8 cellular contexts compared by ENCODE assay signal in the genomic region with DNA sequence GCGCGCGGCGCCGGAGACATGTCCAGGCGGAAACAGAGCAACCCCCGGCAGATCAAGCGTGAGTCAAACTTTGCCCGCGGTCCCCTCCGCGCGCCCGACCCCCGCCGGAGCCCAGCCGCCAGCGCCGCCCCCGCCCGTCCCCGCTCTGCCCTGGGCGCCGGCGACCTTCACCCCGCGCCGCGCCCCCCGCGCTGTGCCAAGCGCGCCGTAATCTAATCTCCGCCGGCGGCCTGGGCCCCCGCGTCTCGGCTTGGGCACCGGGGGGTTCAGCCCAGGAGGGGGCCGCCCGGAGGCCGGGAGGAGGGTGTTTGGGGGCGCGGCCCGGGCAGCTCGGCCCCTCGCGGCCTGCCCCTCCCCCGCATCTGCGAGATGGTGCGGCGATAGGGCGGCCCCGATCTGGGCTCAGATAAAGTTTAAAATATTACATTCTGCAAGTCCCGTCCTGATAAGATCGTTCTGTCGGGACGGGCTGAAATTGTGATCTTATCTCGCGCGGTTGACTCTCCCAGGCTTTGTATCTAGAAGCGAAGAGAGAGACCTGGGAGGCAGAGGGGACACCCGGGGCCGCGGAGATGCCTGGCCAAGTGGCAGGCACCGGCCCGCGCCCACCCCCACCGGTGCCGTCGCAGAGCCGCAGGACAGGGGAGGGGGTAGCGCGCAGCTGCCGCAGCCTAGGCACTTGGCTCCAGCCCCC. TPM values are rescaled to one million over a fixed set of nuclear protein-coding genes. Genes with fewer than 3 reads are reported as not detected.
DNase-seq lines count a peak whose midpoint lies in the region; ATAC-seq and TF ChIP-seq lines count a peak whose summit lies in the region.

No MANE protein-coding gene starts in this region.

- H3K27ac Mint-ChIP-seq in activated T-helper 17 cell treated with anti-CD3 and anti-CD28 coated beads, Interleukin-2, amount 50 U/mL, for 72 hours, result peak overlapping the region; percentile 83

- no peak for TF ChIP-seq CTCF in AG04450 (IDR thresholded peaks at IDR 0.05; ENCODE audit: low read depth, low read length)

- no peak for DNase-seq in AG04450 (ENCODE audit: low read depth, low spot score)
- no peak for DNase-seq in iPS DF 6.9 (ENCODE audit: low read depth, low spot score)
- DNase-seq in stimulated activated CD8-positive, alpha-beta memory T cell treated with anti-CD3 and anti-CD28 coated beads, Interleukin-12 subunit alpha, Interleukin-12 subunit beta, amount 100 ng/mL, for 4 hours (ENCODE audit: low read depth), result peak; percentile 33

- WGBS in iPS DF 6.9 (ENCODE audit: insufficient coverage, insufficient read length), result no CpG with 5 or more reads among the region's 77 CpGs

- H3K4me1 ChIP-seq in iPS DF 6.9 (ENCODE audit: control insufficient read depth, insufficient read depth, low read length), result peaks cover 9% of the 10 kb centered on the region

- POLR2A ChIA-PET in AG04450 (lab: Yijun Ruan, JAX), result no interaction called here

- no peaks in the 10 kb centered on the region for H3K27me3 Mint-ChIP-seq in activated T-helper 17 cell treated with anti-CD3 and anti-CD28 coated beads, Interleukin-2, amount 50 U/mL, for 72 hours

- H3K27me3 ChIP-seq in AG04450 (ENCODE audit: control insufficient read depth, insufficient read depth, low read length) (peaks cover 2% of the 10 kb centered on the region), iPS DF 6.9 (ENCODE audit: control insufficient read depth, insufficient read depth, low read length) (peaks cover 34% of the 10 kb centered on the region)

- ATAC-seq in HG02759 (IDR thresholded peaks at IDR 0.05; ENCODE audit: unreplicated experiment) (peak; percentile 3), GM21528 (IDR thresholded peaks at IDR 0.05; ENCODE audit: low FRiP score, unreplicated experiment) (no peak), HG03520 (IDR thresholded peaks at IDR 0.05; ENCODE audit: unreplicated experiment) (no peak), GM19455 (IDR thresholded peaks at IDR 0.05; ENCODE audit: unreplicated experiment) (no peak)
- no peak for ATAC-seq in activated T-helper 17 cell treated with anti-CD3 and anti-CD28 coated beads, Interleukin-2, amount 50 U/mL, for 72 hours (replicated peaks)

- no peaks in the 10 kb centered on the region for H3K9me3 Mint-ChIP-seq in activated T-helper 17 cell treated with anti-CD3 and anti-CD28 coated beads, Interleukin-2, amount 50 U/mL, for 72 hours

- no peak overlapping the region for H3K27ac ChIP-seq in AG04450 (ENCODE audit: low read depth, low read length)
- no peak overlapping the region for H3K27ac ChIP-seq in iPS DF 6.9 (ENCODE audit: low read length)

- H3K4me3 ChIP-seq in AG04450 (ENCODE audit: low read depth, low read length) (peak overlapping the region; percentile 60), iPS DF 6.9 (ENCODE audit: low read length) (peak overlapping the region; percentile 50; the same call in 1 of the 2 replicates)

- H3K9me3 ChIP-seq in AG04450 (ENCODE audit: control insufficient read depth, insufficient read depth, low read length) (peaks cover 6% of the 10 kb centered on the region; the same call in 1 of the 2 replicates), iPS DF 6.9 (ENCODE audit: control insufficient read depth, insufficient read depth, low read length) (no peaks in the 10 kb centered on the region)

- H3K4me1 Mint-ChIP-seq in activated T-helper 17 cell treated with anti-CD3 and anti-CD28 coated beads, Interleukin-2, amount 50 U/mL, for 72 hours, result peaks cover 5% of the 10 kb centered on the region

- CTCF ChIA-PET in AG04450 (lab: Charles Lee), result no interaction called here

- H3K4me3 Mint-ChIP-seq in activated T-helper 17 cell treated with anti-CD3 and anti-CD28 coated beads, Interleukin-2, amount 50 U/mL, for 72 hours, result peak overlapping the region; percentile 89

- H3K36me3 Mint-ChIP-seq in activated T-helper 17 cell treated with anti-CD3 and anti-CD28 coated beads, Interleukin-2, amount 50 U/mL, for 72 hours (ENCODE audit: low read depth), result peaks cover 16% of the 10 kb centered on the region

- no peaks in the 10 kb centered on the region for H3K36me3 ChIP-seq in iPS DF 6.9 (ENCODE audit: control insufficient read depth, insufficient read depth, low read length)

RNA-seq across cellular contexts. Expression of gene ZFPM1, which starts 0.7 kb away (rescaled TPM):
- polyA plus RNA-seq in AG04450 (2011; rRNA removed), result 0.20 TPM in 2 replicates
- polyA minus RNA-seq in AG04450 (2011; rRNA and poly(A)+ RNA removed), result 0.51 and 0.61 TPM in 2 replicates
- total RNA-seq in activated T-helper 17 cell treated with anti-CD3 and anti-CD28 coated beads, Interleukin-2, amount 50 U/mL, for 72 hours, result 10 to 100 TPM; 12.2 to 22.1 TPM
